Comparison of ENCODE assay signal across 7 cellular contexts in the genomic region with DNA sequence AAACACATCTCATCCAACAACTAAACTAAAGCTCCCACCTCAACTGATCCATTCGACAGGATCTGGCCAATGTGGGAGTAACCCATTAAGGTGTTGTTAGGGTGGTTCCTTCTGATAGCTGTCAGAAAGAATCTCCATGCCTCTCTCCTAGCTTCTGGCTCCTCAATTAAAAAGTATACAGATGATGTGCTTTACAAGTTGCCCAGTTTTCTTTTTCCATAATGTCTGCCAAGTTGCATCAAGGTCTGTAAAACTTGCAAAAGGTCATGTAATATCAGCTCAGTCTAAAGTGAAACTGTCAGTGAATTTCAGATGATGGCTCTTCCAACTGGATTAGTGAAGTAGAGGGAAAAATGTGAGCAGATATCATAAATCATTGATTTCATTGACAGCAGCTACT.
"Had no signal": no experiment of that assay in that cellular context is flagged by ENCODE, and none has a peak within 500 bp of the region (broad histone marks: within the 10 kb centered on the region; RNA-seq: fewer than 3 reads in every experiment).

No MANE protein-coding gene starts in this region.

- H3K4me1 ChIP-seq: HAP-1 had no signal

- H3K27ac ChIP-seq: GM23248, HL-60 had no signal

- H3K9me3 ChIP-seq: HAP-1 had no signal

- H3K4me3 ChIP-seq: GM23248, HAP-1 had no signal

- ATAC-seq: HCT116, HepG2 had no signal

- FAIRE-seq: HepG2 had no signal

- DNase-seq: GM23248, GOT3, H7 had no signal

- H3K36me3 ChIP-seq: HAP-1 had no signal
